ENCODE assay signal across 10 cellular contexts in the genomic region with DNA sequence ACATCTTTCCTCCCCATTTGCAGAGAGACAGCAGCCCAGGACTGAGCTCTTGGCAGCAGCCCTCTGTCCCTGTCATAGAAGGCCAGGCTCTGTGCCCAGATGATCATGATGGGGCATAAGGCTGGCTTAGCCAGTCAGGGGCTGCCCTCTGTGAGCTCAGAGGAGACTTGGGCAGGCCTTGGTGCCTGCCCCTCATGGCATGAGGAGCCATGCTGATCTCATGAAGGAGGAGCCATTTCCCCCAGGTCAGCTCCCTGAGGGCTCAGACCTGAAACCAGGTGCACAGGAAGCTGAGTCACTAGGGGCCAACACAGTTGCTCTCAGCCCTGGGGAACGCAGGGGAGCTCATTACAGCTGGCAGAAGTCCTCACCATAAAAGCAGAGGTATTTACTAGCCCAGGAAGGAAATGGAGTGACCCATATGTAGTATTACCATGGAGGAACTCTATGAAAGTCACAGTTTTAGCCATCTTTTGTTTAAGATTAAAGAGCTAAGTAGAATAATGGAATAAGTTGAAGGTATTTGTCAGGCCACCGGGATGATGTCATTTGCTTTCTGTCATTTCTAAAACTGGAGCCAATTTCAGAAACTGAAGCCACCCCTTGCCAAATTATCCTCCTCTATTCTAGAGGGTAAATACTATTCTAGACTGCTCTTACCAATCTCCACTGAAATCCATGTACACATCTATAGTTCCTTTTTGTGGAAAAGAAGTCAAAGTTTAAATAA.
DNase-seq lines count a peak whose midpoint lies in the region; ATAC-seq, FAIRE-seq and TF ChIP-seq lines count a peak whose summit lies in the region.
"Had no signal": no experiment of that assay in that cellular context is flagged by ENCODE, and none has a peak within 500 bp of the region (broad histone marks: within the 10 kb centered on the region; RNA-seq: fewer than 3 reads in every experiment).

No MANE protein-coding gene starts in this region.

- H3K9ac ChIP-seq in endothelial cell of umbilical vein (replicated peaks; ENCODE audit: extremely low read depth, insufficient read depth, low read length): no peak overlapping the region

- WGBS in upper lobe of left lung, 2 donors: 66 to 74% methylated on average over 2 of the region's 2 CpGs

- POLR2A ChIA-PET in endothelial cell of umbilical vein (lab: Charles Lee): no interaction called here

- TF ChIP-seq CTCF in GM10266 (IDR thresholded peaks at IDR 0.05; ENCODE audit: control insufficient read depth, insufficient read depth, low read depth, missing control alignments) (no peak), endothelial cell of umbilical vein (IDR thresholded peaks at IDR 0.05; ENCODE audit: extremely low read depth in 1 of 2, insufficient read depth in 1 of 2, low read depth in 1 of 2, low read length in 2 of 2) (no peak), upper lobe of left lung (IDR thresholded peaks at IDR 0.05) (no peak), osteocyte (IDR thresholded peaks at IDR 0.05) (no peak)

- peaks cover 26% of the 10 kb centered on the region for H3K27me3 Mint-ChIP-seq in osteocyte (ENCODE audit: unreplicated experiment)

- H2AFZ ChIP-seq in endothelial cell of umbilical vein (ENCODE audit: low read depth, low read length): no peak overlapping the region

- no peak for TF ChIP-seq EP300 in upper lobe of left lung (IDR thresholded peaks at IDR 0.05)

- ATAC-seq in GM19397 (IDR thresholded peaks at IDR 0.05; ENCODE audit: unreplicated experiment) (peak; percentile 94), HG03139 (IDR thresholded peaks at IDR 0.05; ENCODE audit: unreplicated experiment) (peak; percentile 97), upper lobe of left lung (ENCODE audit: low FRiP score in 2 of 2) (no peak)

- BruUV-seq in endothelial cell of umbilical vein (replicated peaks; lab: Mats Ljungman, UMichigan): no TSS peak

- H3K4me1 Mint-ChIP-seq in osteocyte (ENCODE audit: unreplicated experiment): peaks cover 8% of the 10 kb centered on the region

- H3K27ac ChIP-seq in endothelial cell of umbilical vein (ENCODE audit: insufficient read depth, low read depth, low read length): peak overlapping the region; percentile 45
- H3K27ac ChIP-seq in upper lobe of left lung: no peak overlapping the region

- peak; percentile 56 for DNase-seq in GM10266 (ENCODE audit: extremely low spot score)
- DNase-seq in endothelial cell of umbilical vein (ENCODE audit: low read depth, low spot score): peak; percentile 28
- DNase-seq in upper lobe of left lung: no peak
- no peak for DNase-seq in osteocyte (ENCODE audit: extremely low spot score, unreplicated experiment)
- no peak for DNase-seq in DMS153 treated with DMSO at 0.1 percent for 48 hours (lab: John Stamatoyannopoulos, UW; ENCODE audit: unreplicated experiment)
- DNase-seq in NCI-H748 (lab: John Stamatoyannopoulos, UW; ENCODE audit: unreplicated experiment): no peak

- H3K9me1 ChIP-seq in endothelial cell of umbilical vein (replicated peaks; ENCODE audit: control insufficient read depth, extremely low read depth, insufficient read depth, low read length): no peaks in the 10 kb centered on the region

- H3K9me3 Mint-ChIP-seq in osteocyte (ENCODE audit: unreplicated experiment): no peaks in the 10 kb centered on the region
- H3K9me3 Mint-ChIP-seq: T-helper 1 cell treated with Interleukin-12 subunit alpha and Interleukin-12 subunit beta and Interleukin-4 antibody, amounts not matched to agents 30 μg/mL and 1 μg/mL, for 36 hours had no signal

- H3K36me3 Mint-ChIP-seq in osteocyte (ENCODE audit: unreplicated experiment): no peaks in the 10 kb centered on the region

- no peak overlapping the region for H3K4me2 ChIP-seq in endothelial cell of umbilical vein (ENCODE audit: insufficient read depth, low read length)

- H3K36me3 ChIP-seq in endothelial cell of umbilical vein (ENCODE audit: control insufficient read depth in 2 of 2, extremely low read depth in 1 of 2, insufficient read depth in 2 of 2, low read length in 2 of 2) (no peaks in the 10 kb centered on the region), upper lobe of left lung (no peaks in the 10 kb centered on the region)

- dilution Hi-C loops in endothelial cell of umbilical vein (cut with MboI; ENCODE audit: extremely low pct_ligation_motif_present, low sequenced_read_pairs): no loop called here

- no peaks in the 10 kb centered on the region for H4K20me1 ChIP-seq in endothelial cell of umbilical vein (replicated peaks; ENCODE audit: control insufficient read depth, extremely low read depth, insufficient read depth, low read length)

- H3K27ac Mint-ChIP-seq in osteocyte (ENCODE audit: unreplicated experiment): no peak overlapping the region
- H3K27ac Mint-ChIP-seq: T-helper 1 cell treated with Interleukin-12 subunit alpha and Interleukin-12 subunit beta and Interleukin-4 antibody, amounts not matched to agents 30 μg/mL and 1 μg/mL, for 36 hours had no signal

- intact Hi-C loops in endothelial cell of umbilical vein (cut with micrococcal nuclease): no loop called here

- TF ChIP-seq POLR2A in endothelial cell of umbilical vein (IDR thresholded peaks at IDR 0.05; ENCODE audit: low read depth, low read length): no peak
- TF ChIP-seq POLR2A in upper lobe of left lung (IDR thresholded peaks at IDR 0.05): no peak

- no peak overlapping the region for H3K4me3 Mint-ChIP-seq in osteocyte (ENCODE audit: unreplicated experiment)
- H3K4me3 Mint-ChIP-seq: T-helper 1 cell treated with Interleukin-12 subunit alpha and Interleukin-12 subunit beta and Interleukin-4 antibody, amounts not matched to agents 30 μg/mL and 1 μg/mL, for 36 hours had no signal

- no peaks in the 10 kb centered on the region for H3K79me2 ChIP-seq in endothelial cell of umbilical vein (ENCODE audit: control insufficient read depth, insufficient read depth, low read length)

- H3K27me3 ChIP-seq in endothelial cell of umbilical vein (ENCODE audit: control insufficient read depth in 2 of 2, insufficient read depth in 2 of 2, low read length in 2 of 2) (no peaks in the 10 kb centered on the region), upper lobe of left lung (no peaks in the 10 kb centered on the region)

- CTCF ChIA-PET in endothelial cell of umbilical vein (lab: Charles Lee): interaction anchor here (1.2 to 1.4 kb wide), 2 partner anchors 10 to 321 kb away, joined by 4 to 5 read pairs; no protein-coding TSS in a partner anchor

- H3K4me1 ChIP-seq in endothelial cell of umbilical vein (ENCODE audit: control insufficient read depth, extremely low read depth, insufficient read depth, low read length): peaks cover 18% of the 10 kb centered on the region
- H3K4me1 ChIP-seq in upper lobe of left lung: peaks cover 0 to 4% (median 2%) of the 10 kb centered on the region in 4 donors

- H3K9me3 ChIP-seq in endothelial cell of umbilical vein (replicated peaks; ENCODE audit: control insufficient read depth, insufficient read depth, low read length): no peaks in the 10 kb centered on the region
- no peaks in the 10 kb centered on the region for H3K9me3 ChIP-seq in upper lobe of left lung

- no peak overlapping the region for H3K4me3 ChIP-seq in endothelial cell of umbilical vein (replicated peaks in 1 of 3; ENCODE audit: insufficient read depth in 1 of 3, low read depth in 1 of 3, low read length in 3 of 3)
- H3K4me3 ChIP-seq in upper lobe of left lung: no peak overlapping the region
- H3K4me3 ChIP-seq: skin epidermis had no signal

- FAIRE-seq in endothelial cell of umbilical vein (lab: Jason Lieb, UNC): peak; percentile 57

TF ChIP-seq in endothelial cell of umbilical vein, 7 proteins besides CTCF, POLR2A, EP300 and RAD21:
- peak; percentile 12 for TF ChIP-seq FOS (IDR thresholded peaks at IDR 0.05; ENCODE audit: borderline replicate concordance, insufficient read depth, low read length)
- TF ChIP-seq JUN (IDR thresholded peaks at IDR 0.05; ENCODE audit: borderline replicate concordance, insufficient read depth, insufficient read length, low read depth): peak; percentile 38
- no peak for TF ChIP-seq POLR2AphosphoS5 (IDR thresholded peaks at IDR 0.05; ENCODE audit: insufficient read depth, low read depth, low read length)

Comparison
In these comparisons a context has a peak if more than half of its experiments do, and no peak if none do; other contexts are left out.
1. DNase-seq: peak in GM10266 (single experiment) and endothelial cell of umbilical vein (single experiment); none in upper lobe of left lung (0 of 2), osteocyte (single experiment), DMS153 treated with DMSO at 0.1 percent for 48 hours (single experiment) and NCI-H748 (single experiment).
2. ATAC-seq: peak in GM19397 (single experiment) and HG03139 (single experiment); none in upper lobe of left lung (0 of 2).